2 cellular contexts compared by ENCODE assay signal in the genomic region with DNA sequence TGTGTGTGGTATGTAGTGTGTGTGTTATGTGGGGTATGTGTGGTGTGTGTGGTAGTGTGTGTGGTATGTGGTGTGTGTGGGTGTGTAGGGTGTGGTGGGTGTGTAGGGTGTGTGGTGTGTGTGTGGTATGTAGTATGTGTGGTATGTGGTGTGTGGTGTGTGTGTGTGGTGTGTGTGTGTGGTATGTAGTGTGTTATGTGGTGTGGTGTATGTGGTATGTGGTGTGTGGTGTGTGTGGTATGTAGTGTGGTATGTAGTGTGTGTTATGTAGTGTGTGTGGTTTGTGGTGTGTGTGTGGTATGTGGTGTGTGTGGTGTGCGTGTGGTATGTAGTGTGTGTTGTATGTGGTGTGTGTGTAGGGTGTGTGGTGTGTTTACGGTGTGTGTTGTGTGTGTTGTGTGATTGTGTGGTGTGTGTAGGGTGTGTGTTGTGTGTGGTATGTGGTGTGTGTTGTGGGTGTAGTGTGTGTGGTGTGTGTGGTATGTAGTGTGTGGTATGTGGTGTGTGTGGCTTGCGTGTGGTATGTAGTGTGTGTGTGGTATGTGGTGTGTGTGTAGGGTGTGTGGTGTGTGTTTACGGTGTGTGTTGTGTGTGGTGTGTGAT.
TF ChIP-seq lines count a peak whose summit lies in the region.

No MANE protein-coding gene starts in this region.

TF ChIP-seq in IMR-90, 13 proteins besides CTCF, POLR2A, EP300 and RAD21:
- TF ChIP-seq BHLHE40 (IDR thresholded peaks at IDR 0.05; ENCODE audit: low read depth, low read length) (no peak), CEBPB (IDR thresholded peaks at IDR 0.05; ENCODE audit: low read depth, low read length) (no peak), RFX5 (IDR thresholded peaks at IDR 0.05; ENCODE audit: low read depth, low read length) (no peak), NFE2L2 (IDR thresholded peaks at IDR 0.05; ENCODE audit: low read depth, low read length) (no peak), CHD1 (IDR thresholded peaks at IDR 0.05; ENCODE audit: low read depth, low read length) (no peak), RCOR1 (IDR thresholded peaks at IDR 0.05; ENCODE audit: insufficient replicate concordance, low read length) (no peak), SMC3 (IDR thresholded peaks at IDR 0.05; ENCODE audit: low read depth, low read length) (no peak), MAFK (IDR thresholded peaks at IDR 0.05; ENCODE audit: low read depth, low read length) (no peak), MAZ (IDR thresholded peaks at IDR 0.05; ENCODE audit: borderline replicate concordance, low read depth, low read length) (no peak), FOS (IDR thresholded peaks at IDR 0.05; ENCODE audit: low read depth, low read length) (no peak)
- TF ChIP-seq, protein P1, sequence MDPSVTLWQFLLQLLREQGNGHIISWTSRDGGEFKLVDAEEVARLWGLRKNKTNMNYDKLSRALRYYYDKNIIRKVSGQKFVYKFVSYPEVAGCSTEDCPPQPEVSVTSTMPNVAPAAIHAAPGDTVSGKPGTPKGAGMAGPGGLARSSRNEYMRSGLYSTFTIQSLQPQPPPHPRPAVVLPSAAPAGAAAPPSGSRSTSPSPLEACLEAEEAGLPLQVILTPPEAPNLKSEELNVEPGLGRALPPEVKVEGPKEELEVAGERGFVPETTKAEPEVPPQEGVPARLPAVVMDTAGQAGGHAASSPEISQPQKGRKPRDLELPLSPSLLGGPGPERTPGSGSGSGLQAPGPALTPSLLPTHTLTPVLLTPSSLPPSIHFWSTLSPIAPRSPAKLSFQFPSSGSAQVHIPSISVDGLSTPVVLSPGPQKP (IDR thresholded peaks at IDR 0.05; ENCODE audit: borderline replicate concordance, low read depth, low read length): no peak
- TF ChIP-seq, protein P2, sequence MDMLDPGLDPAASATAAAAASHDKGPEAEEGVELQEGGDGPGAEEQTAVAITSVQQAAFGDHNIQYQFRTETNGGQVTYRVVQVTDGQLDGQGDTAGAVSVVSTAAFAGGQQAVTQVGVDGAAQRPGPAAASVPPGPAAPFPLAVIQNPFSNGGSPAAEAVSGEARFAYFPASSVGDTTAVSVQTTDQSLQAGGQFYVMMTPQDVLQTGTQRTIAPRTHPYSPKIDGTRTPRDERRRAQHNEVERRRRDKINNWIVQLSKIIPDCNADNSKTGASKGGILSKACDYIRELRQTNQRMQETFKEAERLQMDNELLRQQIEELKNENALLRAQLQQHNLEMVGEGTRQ (IDR thresholded peaks at IDR 0.05; ENCODE audit: low read depth, low read length): no peak

TF ChIP-seq in K562, 482 proteins besides CTCF, POLR2A, EP300 and RAD21:
- TF ChIP-seq KDM2B (CRISPR knock-in tag; IDR thresholded peaks at IDR 0.05) (no peak), ATF7 (IDR thresholded peaks at IDR 0.05) (no peak), CBX1 (IDR thresholded peaks at IDR 0.05; ENCODE audit: low read depth) (0 out of 2 replicates have a peak, but pooled peaks have one; percentile 12)
- TF ChIP-seq, protein P3, sequence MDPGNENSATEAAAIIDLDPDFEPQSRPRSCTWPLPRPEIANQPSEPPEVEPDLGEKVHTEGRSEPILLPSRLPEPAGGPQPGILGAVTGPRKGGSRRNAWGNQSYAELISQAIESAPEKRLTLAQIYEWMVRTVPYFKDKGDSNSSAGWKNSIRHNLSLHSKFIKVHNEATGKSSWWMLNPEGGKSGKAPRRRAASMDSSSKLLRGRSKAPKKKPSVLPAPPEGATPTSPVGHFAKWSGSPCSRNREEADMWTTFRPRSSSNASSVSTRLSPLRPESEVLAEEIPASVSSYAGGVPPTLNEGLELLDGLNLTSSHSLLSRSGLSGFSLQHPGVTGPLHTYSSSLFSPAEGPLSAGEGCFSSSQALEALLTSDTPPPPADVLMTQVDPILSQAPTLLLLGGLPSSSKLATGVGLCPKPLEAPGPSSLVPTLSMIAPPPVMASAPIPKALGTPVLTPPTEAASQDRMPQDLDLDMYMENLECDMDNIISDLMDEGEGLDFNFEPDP (CRISPR knock-in tag; IDR thresholded peaks at IDR 0.05): no peak
- TF ChIP-seq, protein P4, sequence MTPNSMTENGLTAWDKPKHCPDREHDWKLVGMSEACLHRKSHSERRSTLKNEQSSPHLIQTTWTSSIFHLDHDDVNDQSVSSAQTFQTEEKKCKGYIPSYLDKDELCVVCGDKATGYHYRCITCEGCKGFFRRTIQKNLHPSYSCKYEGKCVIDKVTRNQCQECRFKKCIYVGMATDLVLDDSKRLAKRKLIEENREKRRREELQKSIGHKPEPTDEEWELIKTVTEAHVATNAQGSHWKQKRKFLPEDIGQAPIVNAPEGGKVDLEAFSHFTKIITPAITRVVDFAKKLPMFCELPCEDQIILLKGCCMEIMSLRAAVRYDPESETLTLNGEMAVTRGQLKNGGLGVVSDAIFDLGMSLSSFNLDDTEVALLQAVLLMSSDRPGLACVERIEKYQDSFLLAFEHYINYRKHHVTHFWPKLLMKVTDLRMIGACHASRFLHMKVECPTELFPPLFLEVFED (CRISPR knock-in tag; conservative IDR thresholded peaks at IDR 0.05): 0 out of 2 replicates have a peak, but pooled peaks have one; percentile 43
- TF ChIP-seq, protein P5, sequence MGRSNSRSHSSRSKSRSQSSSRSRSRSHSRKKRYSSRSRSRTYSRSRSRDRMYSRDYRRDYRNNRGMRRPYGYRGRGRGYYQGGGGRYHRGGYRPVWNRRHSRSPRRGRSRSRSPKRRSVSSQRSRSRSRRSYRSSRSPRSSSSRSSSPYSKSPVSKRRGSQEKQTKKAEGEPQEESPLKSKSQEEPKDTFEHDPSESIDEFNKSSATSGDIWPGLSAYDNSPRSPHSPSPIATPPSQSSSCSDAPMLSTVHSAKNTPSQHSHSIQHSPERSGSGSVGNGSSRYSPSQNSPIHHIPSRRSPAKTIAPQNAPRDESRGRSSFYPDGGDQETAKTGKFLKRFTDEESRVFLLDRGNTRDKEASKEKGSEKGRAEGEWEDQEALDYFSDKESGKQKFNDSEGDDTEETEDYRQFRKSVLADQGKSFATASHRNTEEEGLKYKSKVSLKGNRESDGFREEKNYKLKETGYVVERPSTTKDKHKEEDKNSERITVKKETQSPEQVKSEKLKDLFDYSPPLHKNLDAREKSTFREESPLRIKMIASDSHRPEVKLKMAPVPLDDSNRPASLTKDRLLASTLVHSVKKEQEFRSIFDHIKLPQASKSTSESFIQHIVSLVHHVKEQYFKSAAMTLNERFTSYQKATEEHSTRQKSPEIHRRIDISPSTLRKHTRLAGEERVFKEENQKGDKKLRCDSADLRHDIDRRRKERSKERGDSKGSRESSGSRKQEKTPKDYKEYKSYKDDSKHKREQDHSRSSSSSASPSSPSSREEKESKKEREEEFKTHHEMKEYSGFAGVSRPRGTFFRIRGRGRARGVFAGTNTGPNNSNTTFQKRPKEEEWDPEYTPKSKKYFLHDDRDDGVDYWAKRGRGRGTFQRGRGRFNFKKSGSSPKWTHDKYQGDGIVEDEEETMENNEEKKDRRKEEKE (IDR thresholded peaks at IDR 0.05; ENCODE audit: borderline replicate concordance in 1 of 2, control insufficient read depth in 1 of 2, low read depth in 2 of 2, low read length in 1 of 2): no peak
